Comparison of ENCODE assay signal across 1 cellular context in the genomic region with DNA sequence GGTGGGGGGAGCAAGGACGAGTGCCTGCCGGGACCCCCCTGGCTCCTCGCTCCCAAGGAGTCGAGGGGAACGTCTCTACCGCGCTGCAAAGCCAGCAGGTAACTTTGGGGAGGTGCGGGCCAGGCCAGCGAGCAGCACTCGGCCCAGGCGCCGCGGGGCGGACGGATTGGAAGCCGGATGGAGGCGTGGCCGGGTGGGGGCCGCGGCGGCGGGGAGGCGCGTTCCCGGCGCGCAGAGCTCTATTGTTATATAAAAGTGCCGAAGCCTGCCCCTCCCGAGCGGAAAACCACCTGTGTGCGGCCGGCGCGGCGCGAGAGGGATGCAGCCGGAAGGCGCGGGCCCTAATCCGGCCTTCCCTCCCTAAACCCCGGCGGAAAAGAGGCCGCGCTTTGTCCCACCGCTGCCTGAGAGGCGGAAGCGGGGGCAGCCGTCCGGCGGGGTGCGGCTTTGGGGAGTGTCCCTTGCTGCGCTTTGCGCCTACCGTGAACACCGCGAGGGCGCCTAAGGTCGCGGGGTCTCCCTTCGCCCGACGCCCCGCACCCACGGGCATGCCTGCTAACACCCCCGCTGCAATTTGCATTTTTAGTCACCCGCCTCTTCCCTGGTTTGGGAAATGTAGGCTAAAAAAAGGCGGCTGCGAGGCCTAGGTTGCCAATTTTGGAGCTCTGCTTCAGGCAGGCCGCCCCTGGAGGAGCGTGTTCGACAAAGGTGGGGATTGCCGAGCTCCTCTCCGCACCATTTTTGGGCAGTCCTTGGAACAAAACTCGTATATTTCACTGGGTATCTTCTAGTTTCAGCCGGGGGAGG.
TF ChIP-seq lines count a peak whose summit lies in the region.

No MANE protein-coding gene starts in this region.

TF ChIP-seq in K562, 482 proteins besides CTCF, POLR2A, EP300 and RAD21 (continued from another document):
- no peak for TF ChIP-seq SREBF1 (IDR thresholded peaks at IDR 0.05; ENCODE audit: borderline replicate concordance, low read depth, low read length)
- no peak for TF ChIP-seq PHTF2 (CRISPR knock-in tag; IDR thresholded peaks at IDR 0.05)
- no peak for TF ChIP-seq HDAC6 (IDR thresholded peaks at IDR 0.05; ENCODE audit: low read depth, low read length)
- no peak for TF ChIP-seq NKRF (IDR thresholded peaks at IDR 0.05; ENCODE audit: borderline replicate concordance)
- TF ChIP-seq ZNF124 (CRISPR knock-in tag; IDR thresholded peaks at IDR 0.05), result no peak
- TF ChIP-seq, protein P1, sequence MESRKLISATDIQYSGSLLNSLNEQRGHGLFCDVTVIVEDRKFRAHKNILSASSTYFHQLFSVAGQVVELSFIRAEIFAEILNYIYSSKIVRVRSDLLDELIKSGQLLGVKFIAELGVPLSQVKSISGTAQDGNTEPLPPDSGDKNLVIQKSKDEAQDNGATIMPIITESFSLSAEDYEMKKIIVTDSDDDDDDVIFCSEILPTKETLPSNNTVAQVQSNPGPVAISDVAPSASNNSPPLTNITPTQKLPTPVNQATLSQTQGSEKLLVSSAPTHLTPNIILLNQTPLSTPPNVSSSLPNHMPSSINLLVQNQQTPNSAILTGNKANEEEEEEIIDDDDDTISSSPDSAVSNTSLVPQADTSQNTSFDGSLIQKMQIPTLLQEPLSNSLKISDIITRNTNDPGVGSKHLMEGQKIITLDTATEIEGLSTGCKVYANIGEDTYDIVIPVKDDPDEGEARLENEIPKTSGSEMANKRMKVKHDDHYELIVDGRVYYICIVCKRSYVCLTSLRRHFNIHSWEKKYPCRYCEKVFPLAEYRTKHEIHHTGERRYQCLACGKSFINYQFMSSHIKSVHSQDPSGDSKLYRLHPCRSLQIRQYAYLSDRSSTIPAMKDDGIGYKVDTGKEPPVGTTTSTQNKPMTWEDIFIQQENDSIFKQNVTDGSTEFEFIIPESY (CRISPR knock-in tag; IDR thresholded peaks at IDR 0.05), result peak; percentile 82
- no peak for TF ChIP-seq PRPF4 (IDR thresholded peaks at IDR 0.05; ENCODE audit: insufficient read depth, low read depth, low read length, poor library complexity, severe bottlenecking)
- TF ChIP-seq ZNF644 (tag; IDR thresholded peaks at IDR 0.05; ENCODE audit: low read depth), result no peak
- TF ChIP-seq, protein P2, sequence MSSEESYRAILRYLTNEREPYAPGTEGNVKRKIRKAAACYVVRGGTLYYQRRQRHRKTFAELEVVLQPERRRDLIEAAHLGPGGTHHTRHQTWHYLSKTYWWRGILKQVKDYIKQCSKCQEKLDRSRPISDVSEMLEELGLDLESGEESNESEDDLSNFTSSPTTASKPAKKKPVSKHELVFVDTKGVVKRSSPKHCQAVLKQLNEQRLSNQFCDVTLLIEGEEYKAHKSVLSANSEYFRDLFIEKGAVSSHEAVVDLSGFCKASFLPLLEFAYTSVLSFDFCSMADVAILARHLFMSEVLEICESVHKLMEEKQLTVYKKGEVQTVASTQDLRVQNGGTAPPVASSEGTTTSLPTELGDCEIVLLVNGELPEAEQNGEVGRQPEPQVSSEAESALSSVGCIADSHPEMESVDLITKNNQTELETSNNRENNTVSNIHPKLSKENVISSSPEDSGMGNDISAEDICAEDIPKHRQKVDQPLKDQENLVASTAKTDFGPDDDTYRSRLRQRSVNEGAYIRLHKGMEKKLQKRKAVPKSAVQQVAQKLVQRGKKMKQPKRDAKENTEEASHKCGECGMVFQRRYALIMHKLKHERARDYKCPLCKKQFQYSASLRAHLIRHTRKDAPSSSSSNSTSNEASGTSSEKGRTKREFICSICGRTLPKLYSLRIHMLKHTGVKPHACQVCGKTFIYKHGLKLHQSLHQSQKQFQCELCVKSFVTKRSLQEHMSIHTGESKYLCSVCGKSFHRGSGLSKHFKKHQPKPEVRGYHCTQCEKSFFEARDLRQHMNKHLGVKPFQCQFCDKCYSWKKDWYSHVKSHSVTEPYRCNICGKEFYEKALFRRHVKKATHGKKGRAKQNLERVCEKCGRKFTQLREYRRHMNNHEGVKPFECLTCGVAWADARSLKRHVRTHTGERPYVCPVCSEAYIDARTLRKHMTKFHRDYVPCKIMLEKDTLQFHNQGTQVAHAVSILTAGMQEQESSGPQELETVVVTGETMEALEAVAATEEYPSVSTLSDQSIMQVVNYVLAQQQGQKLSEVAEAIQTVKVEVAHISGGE (CRISPR knock-in tag; IDR thresholded peaks at IDR 0.05), result peak in 1 of 3 experiments; percentile 94; a peak in 2 of 6 replicates
- TF ChIP-seq NFXL1 (CRISPR knock-in tag; IDR thresholded peaks at IDR 0.05), result no peak
- TF ChIP-seq ZNF174 (CRISPR knock-in tag; IDR thresholded peaks at IDR 0.05), result no peak
- no peak for TF ChIP-seq TBL1XR1 (IDR thresholded peaks at IDR 0.05; ENCODE audit: low read length in 2 of 2)
- no peak for TF ChIP-seq HMBOX1 (IDR thresholded peaks at IDR 0.05)
